8 cellular contexts compared by ENCODE assay signal in genomic region chr1:155250633-155251449, GRCh38. TPM values are rescaled to one million over a fixed set of nuclear protein-coding genes. Genes with fewer than 3 reads are reported as not detected.
DNase-seq lines count a peak whose midpoint lies in the region; TF ChIP-seq lines count a peak whose summit lies in the region.

No MANE protein-coding gene starts in this region.

- 48% methylated on average over 12 of the region's 23 CpGs for WGBS in SK-N-SH (ENCODE audit: low lambda C conversion rate)

- no peaks in the 10 kb centered on the region for H3K36me3 Mint-ChIP-seq in activated naive CD4-positive, alpha-beta T cell treated with anti-CD3 and anti-CD28 coated beads, Interleukin-2, amount 50 U/mL, for 24 hours
- peaks cover 7% of the 10 kb centered on the region for H3K36me3 Mint-ChIP-seq in glutamatergic neuron (ENCODE audit: unreplicated experiment)

- peak; percentile 90 for TF ChIP-seq RAD21 in SK-N-SH (IDR thresholded peaks at IDR 0.05; ENCODE audit: low read length)

- H3K4me3 ChIP-seq in HFF-Myc (replicated peaks; ENCODE audit: low read depth, low read length) = no peak overlapping the region
- H3K4me3 ChIP-seq in SK-N-SH (ENCODE audit: low read depth in 2 of 2, low read length in 1 of 2) = peak overlapping the region in 1 of 2 experiments; percentile 52; a peak in 1 of 4 replicates
- no peak overlapping the region for H3K4me3 ChIP-seq in parathyroid adenoma (ENCODE audit: low read depth, low read length)
- H3K4me3 ChIP-seq in tibial artery = peak overlapping the region in 1 of 2 donors; percentile 19

- DNase-seq in GM10266 (ENCODE audit: extremely low spot score) (peak; percentile 97), HFF-Myc (ENCODE audit: extremely low read depth, low read depth) (no peak), NCI-H1048 (lab: John Stamatoyannopoulos, UW) (peak; percentile 91), SK-N-SH (peak; percentile 98), glutamatergic neuron (peak; percentile 100), tibial artery (peak; percentile 90 to 94)

- H3K9me2 ChIP-seq in SK-N-SH = no peaks in the 10 kb centered on the region

- H3K27me3 Mint-ChIP-seq in activated naive CD4-positive, alpha-beta T cell treated with anti-CD3 and anti-CD28 coated beads, Interleukin-2, amount 50 U/mL, for 24 hours = no peaks in the 10 kb centered on the region
- H3K27me3 Mint-ChIP-seq in glutamatergic neuron (ENCODE audit: unreplicated experiment) = peaks cover 12% of the 10 kb centered on the region

- H3K4me1 Mint-ChIP-seq in activated naive CD4-positive, alpha-beta T cell treated with anti-CD3 and anti-CD28 coated beads, Interleukin-2, amount 50 U/mL, for 24 hours = peaks cover 27% of the 10 kb centered on the region
- peaks cover 22% of the 10 kb centered on the region for H3K4me1 Mint-ChIP-seq in glutamatergic neuron (ENCODE audit: low read depth, unreplicated experiment)

- no peaks in the 10 kb centered on the region for H3K27me3 ChIP-seq in SK-N-SH (ENCODE audit: insufficient read depth)
- no peaks in the 10 kb centered on the region for H3K27me3 ChIP-seq in parathyroid adenoma (ENCODE audit: control insufficient read depth, insufficient read depth, low read length)
- H3K27me3 ChIP-seq in tibial artery = no peaks in the 10 kb centered on the region

- CTCF ChIA-PET in SK-N-SH (lab: Yijun Ruan, JAX) = interaction anchor here (0.6 to 13.3 kb wide), 63 partner anchors 10 to 869 kb away, joined by 3 to 184 read pairs (median 5); partner anchors contain the start of genes CLK2, FDPS, HCN3 and KRTCAP2

- no peak for TF ChIP-seq EP300 in SK-N-SH (IDR thresholded peaks at IDR 0.05; ENCODE audit: borderline replicate concordance in 1 of 2, low read depth in 1 of 2, low read length in 1 of 2)

- intact Hi-C loops in tibial artery (cut with DNase I; ENCODE audit: low total_unique reads) = loop anchor here (2.0 to 5.0 kb wide), 2 partner anchors 71 to 342 kb away; partner anchors contain the start of gene RUSC1

- H2AFZ ChIP-seq in SK-N-SH (ENCODE audit: low read depth) (no peak overlapping the region), parathyroid adenoma (peak overlapping the region; percentile 50)

- H3K36me3 ChIP-seq in SK-N-SH (replicated peaks in 1 of 2; ENCODE audit: control insufficient read depth in 1 of 2, insufficient read depth in 2 of 2, low read length in 1 of 2) (peaks cover 9 to 26% of the 10 kb centered on the region in 2 experiments), parathyroid adenoma (ENCODE audit: control insufficient read depth, insufficient read depth, low read length) (no peaks in the 10 kb centered on the region), tibial artery (peaks cover 14 to 28% (median 15%) of the 10 kb centered on the region in 3 donors)

- no peaks in the 10 kb centered on the region for H3K9me3 Mint-ChIP-seq in activated naive CD4-positive, alpha-beta T cell treated with anti-CD3 and anti-CD28 coated beads, Interleukin-2, amount 50 U/mL, for 24 hours
- H3K9me3 Mint-ChIP-seq in glutamatergic neuron (ENCODE audit: unreplicated experiment) = peaks cover 11% of the 10 kb centered on the region

- no peak overlapping the region for H3K4me2 ChIP-seq in SK-N-SH
- no peak overlapping the region for H3K4me2 ChIP-seq in parathyroid adenoma (ENCODE audit: low read length)

- no peak overlapping the region for H3K27ac Mint-ChIP-seq in activated naive CD4-positive, alpha-beta T cell treated with anti-CD3 and anti-CD28 coated beads, Interleukin-2, amount 50 U/mL, for 24 hours
- H3K27ac Mint-ChIP-seq in glutamatergic neuron (ENCODE audit: unreplicated experiment) = peak overlapping the region; percentile 55

- POLR2A ChIA-PET in SK-N-SH (lab: Yijun Ruan, JAX) = interaction anchor here (1.6 to 2.9 kb wide), 3 partner anchors 11 to 57 kb away, joined by 4 to 11 read pairs (median 5); partner anchors contain the start of genes FDPS and SCAMP3

- H3K79me2 ChIP-seq in SK-N-SH (ENCODE audit: insufficient read depth) (peaks cover 23% of the 10 kb centered on the region), parathyroid adenoma (no peaks in the 10 kb centered on the region)

- H3K9ac ChIP-seq in SK-N-SH (no peak overlapping the region), parathyroid adenoma (no peak overlapping the region)

- H3K9me3 ChIP-seq in SK-N-SH = no peaks in the 10 kb centered on the region
- no peaks in the 10 kb centered on the region for H3K9me3 ChIP-seq in parathyroid adenoma (ENCODE audit: control insufficient read depth, low read length)
- H3K9me3 ChIP-seq in tibial artery = no peaks in the 10 kb centered on the region

- TF ChIP-seq CTCF in GM10266 (IDR thresholded peaks at IDR 0.05; ENCODE audit: control insufficient read depth, insufficient read depth, low read depth, missing control alignments) = peak; percentile 100
- peak; percentile 100 for TF ChIP-seq CTCF in HFF-Myc (IDR thresholded peaks at IDR 0.05; ENCODE audit: low read depth, low read length, missing control alignments)
- TF ChIP-seq CTCF in SK-N-SH (IDR thresholded peaks at IDR 0.05) = peak; percentile 99
- peak; percentile 98 for TF ChIP-seq CTCF in glutamatergic neuron (IDR thresholded peaks at IDR 0.05; ENCODE audit: partially characterized antibody, unreplicated experiment)
- TF ChIP-seq CTCF in parathyroid adenoma (IDR thresholded peaks at IDR 0.05) = peak; percentile 96
- peak; percentile 100 for TF ChIP-seq CTCF in tibial artery (IDR thresholded peaks at IDR 0.05)

- peak overlapping the region; percentile 54 for H3K4me3 Mint-ChIP-seq in activated naive CD4-positive, alpha-beta T cell treated with anti-CD3 and anti-CD28 coated beads, Interleukin-2, amount 50 U/mL, for 24 hours
- peak overlapping the region; percentile 64 for H3K4me3 Mint-ChIP-seq in glutamatergic neuron (ENCODE audit: unreplicated experiment)

- peak overlapping the region; percentile 7 to 41; a peak in 2 of 4 replicates for H3K27ac ChIP-seq in SK-N-SH (ENCODE audit: low read depth in 2 of 2, low read length in 1 of 2)
- no peak overlapping the region for H3K27ac ChIP-seq in parathyroid adenoma
- peak overlapping the region; percentile 56 to 59 for H3K27ac ChIP-seq in tibial artery

- peaks cover 18% of the 10 kb centered on the region for H3F3A ChIP-seq in SK-N-SH (replicated peaks; ENCODE audit: insufficient read depth)

- no peaks in the 10 kb centered on the region for H4K20me1 ChIP-seq in SK-N-SH (ENCODE audit: insufficient read depth)

- H3K4me1 ChIP-seq in SK-N-SH (ENCODE audit: control insufficient read depth in 1 of 2, insufficient read depth in 2 of 2, low read depth in 1 of 2, low read length in 1 of 2) = peaks cover 0 to 17% of the 10 kb centered on the region in 2 experiments; a peak in 1 of 4 replicates
- H3K4me1 ChIP-seq in parathyroid adenoma = peaks cover 4% of the 10 kb centered on the region
- peaks cover 0 to 39% (median 32%) of the 10 kb centered on the region in 4 donors for H3K4me1 ChIP-seq in tibial artery

TF ChIP-seq in SK-N-SH, 30 proteins besides CTCF, POLR2A, EP300 and RAD21:
- TF ChIP-seq YY1 (IDR thresholded peaks at IDR 0.05; ENCODE audit: low read depth) = peak; percentile 64; the same call in 1 of the 2 replicates
- peak; percentile 85 for TF ChIP-seq SMC3 (IDR thresholded peaks at IDR 0.05; ENCODE audit: low read depth, low read length)
- TF ChIP-seq SIN3A (IDR thresholded peaks at IDR 0.05; ENCODE audit: borderline replicate concordance, low read depth, low read length) = 0 out of 2 replicates have a peak, but pooled peaks have one; percentile 45
- TF ChIP-seq TEAD4 (IDR thresholded peaks at IDR 0.05; ENCODE audit: borderline replicate concordance, insufficient read depth) = no peak
- TF ChIP-seq, protein P1, sequence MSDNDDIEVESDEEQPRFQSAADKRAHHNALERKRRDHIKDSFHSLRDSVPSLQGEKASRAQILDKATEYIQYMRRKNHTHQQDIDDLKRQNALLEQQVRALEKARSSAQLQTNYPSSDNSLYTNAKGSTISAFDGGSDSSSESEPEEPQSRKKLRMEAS (IDR thresholded peaks at IDR 0.05; ENCODE audit: low read depth) = no peak
- TF ChIP-seq RFX5 (IDR thresholded peaks at IDR 0.05; ENCODE audit: low read length) = no peak
- peak; percentile 66 for TF ChIP-seq RCOR1 (IDR thresholded peaks at IDR 0.05; ENCODE audit: low read length)
- TF ChIP-seq TAF1 (IDR thresholded peaks at IDR 0.05; ENCODE audit: borderline replicate concordance, low read depth, low read length) = peak; percentile 21; the same call in 1 of the 2 replicates
- TF ChIP-seq MXI1 (IDR thresholded peaks at IDR 0.05; ENCODE audit: low read depth, low read length) = peak; percentile 72
- peak; percentile 46 for TF ChIP-seq CHD2 (IDR thresholded peaks at IDR 0.05; ENCODE audit: low read length, partially characterized antibody)
TF ChIP-seq in SK-N-SH: peak in this region for 7.

RNA-seq across cellular contexts. Expression of gene ENTREP3, which starts 4.4 kb away (rescaled TPM):
- 20.0 and 30.6 TPM in 2 replicates for polyA plus RNA-seq in SK-N-SH (2012; rRNA removed)
- polyA plus RNA-seq in SK-N-SH (2012; cell fraction: cytosol; rRNA removed) = 17.9 and 26.4 TPM in 2 replicates
- polyA plus RNA-seq in SK-N-SH (2012; cell fraction: nucleus; rRNA removed) = 42.8 and 45.5 TPM in 2 replicates
- total RNA-seq in glutamatergic neuron (ENCODE audit: unreplicated experiment) = 51.2 TPM

RNA-seq across cellular contexts. Expression of gene SCAMP3, which starts 11.3 kb away (rescaled TPM):
- 193 and 225 TPM in 2 replicates for polyA plus RNA-seq in SK-N-SH (2012; rRNA removed)
- polyA plus RNA-seq in SK-N-SH (2012; cell fraction: cytosol; rRNA removed) = 115 and 149 TPM in 2 replicates
- polyA plus RNA-seq in SK-N-SH (2012; cell fraction: nucleus; rRNA removed) = 125 and 162 TPM in 2 replicates
- total RNA-seq in glutamatergic neuron (ENCODE audit: unreplicated experiment) = 65.8 TPM

RNA-seq across cellular contexts. Expression of gene CLK2, which starts 22.5 kb away (rescaled TPM):
- 76.7 and 81.8 TPM in 2 replicates for polyA plus RNA-seq in SK-N-SH (2012; rRNA removed)
- polyA plus RNA-seq in SK-N-SH (2012; cell fraction: cytosol; rRNA removed) = 25.3 and 28.9 TPM in 2 replicates
- polyA plus RNA-seq in SK-N-SH (2012; cell fraction: nucleus; rRNA removed) = 484 and 490 TPM in 2 replicates
- total RNA-seq in glutamatergic neuron (ENCODE audit: unreplicated experiment) = 74.8 TPM

RNA-seq across cellular contexts. Expression of gene HCN3, which starts 26.4 kb away (rescaled TPM):
- 9.7 and 10.1 TPM in 2 replicates for polyA plus RNA-seq in SK-N-SH (2012; rRNA removed)
- 2.2 and 3.7 TPM in 2 replicates for polyA plus RNA-seq in SK-N-SH (2012; cell fraction: cytosol; rRNA removed)
- 59.4 and 62.3 TPM in 2 replicates for polyA plus RNA-seq in SK-N-SH (2012; cell fraction: nucleus; rRNA removed)
- 30.5 TPM for total RNA-seq in glutamatergic neuron (ENCODE audit: unreplicated experiment)

RNA-seq across cellular contexts. Expression of gene MTX1, which starts 42.3 kb away (rescaled TPM):
- polyA plus RNA-seq in SK-N-SH (2012; rRNA removed) = 79.1 TPM in 2 replicates
- 38.5 and 57.4 TPM in 2 replicates for polyA plus RNA-seq in SK-N-SH (2012; cell fraction: cytosol; rRNA removed)
- polyA plus RNA-seq in SK-N-SH (2012; cell fraction: nucleus; rRNA removed) = 75.0 and 79.6 TPM in 2 replicates
- total RNA-seq in glutamatergic neuron (ENCODE audit: unreplicated experiment) = 26.1 TPM
